8 cellular contexts compared by ENCODE assay signal in genomic region chr12:61739925-61740324, GRCh38.
"Had no signal": no experiment of that assay in that cellular context is flagged by ENCODE, and none has a peak within 500 bp of the region (broad histone marks: within the 10 kb centered on the region; RNA-seq: fewer than 3 reads in every experiment).

No MANE protein-coding gene starts in this region.

- DNase-seq: GM23248, GOT3, H7, HFFc6, KBM-7 had no signal

- H3K4me1 ChIP-seq: HAP-1 had no signal

- H3K36me3 ChIP-seq: HAP-1 had no signal

- H2AFZ ChIP-seq: GM23248 had no signal

- H3K9ac ChIP-seq: GM23248 had no signal

- H3K4me3 ChIP-seq: GM23248, HAP-1 had no signal

- H3K27ac ChIP-seq: GM23248 had no signal

- ATAC-seq: HCT116, HepG2 had no signal

- H3K9me3 ChIP-seq: HAP-1 had no signal
